ENCODE assay signal across 16 cellular contexts in the genomic region with DNA sequence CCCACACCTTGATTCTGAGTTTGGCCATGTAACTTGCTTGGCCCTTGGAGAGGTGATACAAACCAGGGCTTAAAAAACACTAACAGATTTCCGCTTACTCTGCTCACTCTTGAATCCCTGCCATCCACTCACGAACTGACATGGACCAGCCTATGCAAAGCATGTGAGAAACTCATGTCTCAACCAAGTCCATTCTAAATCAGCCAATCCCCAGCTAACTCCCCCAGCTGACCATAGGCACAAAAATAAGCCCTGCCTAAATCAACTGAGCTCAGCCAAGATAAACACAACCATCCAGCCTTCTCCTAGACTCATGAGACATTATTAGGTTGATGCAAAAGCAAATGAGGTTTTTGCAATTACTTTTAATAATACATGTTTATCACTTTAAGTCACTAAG.
DNase-seq lines count a peak whose midpoint lies in the region; TF ChIP-seq lines count a peak whose summit lies in the region.
"Had no signal": no experiment of that assay in that cellular context is flagged by ENCODE, and none has a peak within 500 bp of the region (broad histone marks: within the 10 kb centered on the region; RNA-seq: fewer than 3 reads in every experiment).

No MANE protein-coding gene starts in this region.

- DNase-seq in AG08396 (ENCODE audit: low spot score): peak; percentile 12
- DNase-seq in RPMI7951 (ENCODE audit: low read depth): peak; percentile 20
- DNase-seq in fibroblast of the conjunctiva (ENCODE audit: low read depth): peak; percentile 48
- peak; percentile 74 for DNase-seq in osteoblast (ENCODE audit: insufficient read length, low spot score, missing footprints)
- no peak for DNase-seq in adrenal gland
- no peak for DNase-seq in C1 segment of cervical spinal cord (lab: John Stamatoyannopoulos, UW)
- no peak for DNase-seq in NOMO-1 treated with dmso at 0.1 percent for 144 hours (lab: John Stamatoyannopoulos, UW; ENCODE audit: unreplicated experiment)
- DNase-seq: Caco-2, DMS153, MM.1S, NCI-H1105, NCI-H1694, NCI-H2107, NCI-H2227 treated with DMSO at 0.1 percent for 48 hours, NCI-H524 treated with DMSO at 0.1 percent for 48 hours, SHP77 had no signal

- TF ChIP-seq CTCF in osteoblast (IDR thresholded peaks at IDR 0.05; ENCODE audit: extremely low read depth, low read depth, low read length) (no peak), adrenal gland (IDR thresholded peaks at IDR 0.05) (no peak)

- no peak for TF ChIP-seq POLR2A in adrenal gland (IDR thresholded peaks at IDR 0.05)

- H4K20me1 ChIP-seq in osteoblast (ENCODE audit: insufficient read depth, low read length): no peaks in the 10 kb centered on the region

- H2AFZ ChIP-seq in osteoblast (ENCODE audit: low read length): no peak overlapping the region

- no peaks in the 10 kb centered on the region for H3K79me2 ChIP-seq in osteoblast (ENCODE audit: insufficient read depth, low read length)

- H3K9me3 ChIP-seq in osteoblast (ENCODE audit: low read depth, low read length) (no peaks in the 10 kb centered on the region), adrenal gland (replicated peaks in 1 of 3) (no peaks in the 10 kb centered on the region)
- H3K9me3 ChIP-seq: Caco-2 had no signal

- WGBS in adrenal gland, 4 donors: 60 to 83% (median 77%) methylated on average over 2 of the region's 2 CpGs

- H3K27ac ChIP-seq in osteoblast (ENCODE audit: low read depth, low read length) (no peak overlapping the region), adrenal gland (no peak overlapping the region)

- no peak overlapping the region for H3K4me2 ChIP-seq in osteoblast (ENCODE audit: insufficient read depth, low read length)

- no peaks in the 10 kb centered on the region for H3K36me3 ChIP-seq in osteoblast (ENCODE audit: insufficient read depth, low read length)
- H3K36me3 ChIP-seq in adrenal gland (replicated peaks in 1 of 2): no peaks in the 10 kb centered on the region

- H3K27me3 ChIP-seq in osteoblast (ENCODE audit: insufficient read depth, low read length) (no peaks in the 10 kb centered on the region), adrenal gland (no peaks in the 10 kb centered on the region)

- H3K4me1 ChIP-seq in osteoblast (ENCODE audit: insufficient read depth, low read length): no peaks in the 10 kb centered on the region
- no peaks in the 10 kb centered on the region for H3K4me1 ChIP-seq in adrenal gland (replicated peaks in 1 of 2)
- H3K4me1 ChIP-seq: Caco-2 had no signal

- no peak overlapping the region for H3K4me3 ChIP-seq in osteoblast (ENCODE audit: insufficient read depth, low read length)
- H3K4me3 ChIP-seq in adrenal gland: no peak overlapping the region

- intact Hi-C loops in adrenal gland (cut with DNase I): no loop called here

Comparison
In these comparisons a context has a peak if more than half of its experiments do, and no peak if none do; other contexts are left out.
1. DNase-seq: peak in AG08396 (single experiment), RPMI7951 (single experiment), fibroblast of the conjunctiva (single experiment) and osteoblast (single experiment); none in adrenal gland (0 of 7), C1 segment of cervical spinal cord (0 of 14) and NOMO-1 treated with dmso at 0.1 percent for 144 hours (single experiment).